ENCODE assay signal across 8 cellular contexts in genomic region chr2:172339431-172340010, GRCh38.
DNase-seq lines count a peak whose midpoint lies in the region; ATAC-seq and TF ChIP-seq lines count a peak whose summit lies in the region.

No MANE protein-coding gene starts in this region.

- peak overlapping the region; percentile 84 for H2AFZ ChIP-seq in Loucy (ENCODE audit: low read length)

- H3K9me3 ChIP-seq in Loucy (ENCODE audit: insufficient read depth, low read depth, low read length), result peaks cover 7% of the 10 kb centered on the region; the same call in 1 of the 2 replicates

- ATAC-seq in naive thymus-derived CD8-positive, alpha-beta T cell, result peak; percentile 68 to 75
- ATAC-seq in HG02571 (IDR thresholded peaks at IDR 0.05; ENCODE audit: unreplicated experiment), result no peak
- ATAC-seq in GM19035 (IDR thresholded peaks at IDR 0.05; ENCODE audit: unreplicated experiment), result no peak

- peak overlapping the region; percentile 52 for H3K4me3 ChIP-seq in Loucy (ENCODE audit: low read length, poor library complexity, severe bottlenecking)
- H3K4me3 ChIP-seq in choroid plexus epithelial cell (ENCODE audit: low read depth, low read length), result no peak overlapping the region

- no peaks in the 10 kb centered on the region for H3K27me3 Mint-ChIP-seq in naive thymus-derived CD8-positive, alpha-beta T cell

- H3K36me3 Mint-ChIP-seq in naive thymus-derived CD8-positive, alpha-beta T cell, result peaks cover 0 to 11% (median 0%) of the 10 kb centered on the region in 3 donors

- H3K36me3 ChIP-seq in Loucy (ENCODE audit: insufficient read depth, low read length), result no peaks in the 10 kb centered on the region

- peak; percentile 27; the same call in 1 of the 2 replicates for TF ChIP-seq CTCF in Loucy (conservative IDR thresholded peaks at IDR 0.05; ENCODE audit: low read length)
- peak; percentile 14 for TF ChIP-seq CTCF in choroid plexus epithelial cell (conservative IDR thresholded peaks at IDR 0.05; ENCODE audit: low read depth, low read length)

- H3K27ac Mint-ChIP-seq in naive thymus-derived CD8-positive, alpha-beta T cell, result peak overlapping the region; percentile 19 to 84 (median 67)

- no peaks in the 10 kb centered on the region for H4K20me1 ChIP-seq in Loucy (ENCODE audit: insufficient read depth, low read length, poor library complexity, severe bottlenecking)

- H3K4me3 Mint-ChIP-seq in naive thymus-derived CD8-positive, alpha-beta T cell, result peak overlapping the region; percentile 52 to 86 (median 82)

- H3K9me2 ChIP-seq in Loucy (replicated peaks; ENCODE audit: low read depth, low read length), result no peaks in the 10 kb centered on the region

- no peaks in the 10 kb centered on the region for H3F3A ChIP-seq in Loucy (ENCODE audit: low read depth)

- H3K9ac ChIP-seq in Loucy (ENCODE audit: low read depth, low read length, poor library complexity, severe bottlenecking), result peak overlapping the region; percentile 65

- peaks cover 35% of the 10 kb centered on the region for H3K4me1 ChIP-seq in Loucy (ENCODE audit: insufficient read depth, low read length, poor library complexity, severe bottlenecking)

- H3K27me3 ChIP-seq in Loucy (ENCODE audit: insufficient read depth, low read length, poor library complexity, severe bottlenecking), result no peaks in the 10 kb centered on the region

- peaks cover 17 to 35% (median 28%) of the 10 kb centered on the region in 4 donors for H3K4me1 Mint-ChIP-seq in naive thymus-derived CD8-positive, alpha-beta T cell

- POLR2A ChIA-PET in naive thymus-derived CD8-positive, alpha-beta T cell (lab: Charles Lee), result no interaction called here

- DNase-seq in DMS 273 (lab: John Stamatoyannopoulos, UW; ENCODE audit: unreplicated experiment) (peak; percentile 64), choroid plexus epithelial cell (ENCODE audit: low read depth) (no peak), SHP77 treated with DMSO at 0.1 percent for 48 hours (lab: John Stamatoyannopoulos, UW) (no peak), mesenteric fat pad (ENCODE audit: low spot score) (no peak)
- DNase-seq in naive thymus-derived CD8-positive, alpha-beta T cell, result peak in 5 of 10 donors; percentile 12 to 33 (median 18)

- H3K4me2 ChIP-seq in Loucy (ENCODE audit: low read depth, low read length, poor library complexity, severe bottlenecking), result peak overlapping the region; percentile 71

- H3K9me3 Mint-ChIP-seq in naive thymus-derived CD8-positive, alpha-beta T cell, result peaks cover 0 to 11% (median 4%) of the 10 kb centered on the region in 9 donors

- H3K79me2 ChIP-seq in Loucy (ENCODE audit: insufficient read depth, low read length), result no peaks in the 10 kb centered on the region

Comparison
In these comparisons a context has a peak if more than half of its experiments do, and no peak if none do; other contexts are left out.
1. ATAC-seq: peak in naive thymus-derived CD8-positive, alpha-beta T cell (2 of 2); none in HG02571 (single experiment) and GM19035 (single experiment).